In the genomic region with DNA sequence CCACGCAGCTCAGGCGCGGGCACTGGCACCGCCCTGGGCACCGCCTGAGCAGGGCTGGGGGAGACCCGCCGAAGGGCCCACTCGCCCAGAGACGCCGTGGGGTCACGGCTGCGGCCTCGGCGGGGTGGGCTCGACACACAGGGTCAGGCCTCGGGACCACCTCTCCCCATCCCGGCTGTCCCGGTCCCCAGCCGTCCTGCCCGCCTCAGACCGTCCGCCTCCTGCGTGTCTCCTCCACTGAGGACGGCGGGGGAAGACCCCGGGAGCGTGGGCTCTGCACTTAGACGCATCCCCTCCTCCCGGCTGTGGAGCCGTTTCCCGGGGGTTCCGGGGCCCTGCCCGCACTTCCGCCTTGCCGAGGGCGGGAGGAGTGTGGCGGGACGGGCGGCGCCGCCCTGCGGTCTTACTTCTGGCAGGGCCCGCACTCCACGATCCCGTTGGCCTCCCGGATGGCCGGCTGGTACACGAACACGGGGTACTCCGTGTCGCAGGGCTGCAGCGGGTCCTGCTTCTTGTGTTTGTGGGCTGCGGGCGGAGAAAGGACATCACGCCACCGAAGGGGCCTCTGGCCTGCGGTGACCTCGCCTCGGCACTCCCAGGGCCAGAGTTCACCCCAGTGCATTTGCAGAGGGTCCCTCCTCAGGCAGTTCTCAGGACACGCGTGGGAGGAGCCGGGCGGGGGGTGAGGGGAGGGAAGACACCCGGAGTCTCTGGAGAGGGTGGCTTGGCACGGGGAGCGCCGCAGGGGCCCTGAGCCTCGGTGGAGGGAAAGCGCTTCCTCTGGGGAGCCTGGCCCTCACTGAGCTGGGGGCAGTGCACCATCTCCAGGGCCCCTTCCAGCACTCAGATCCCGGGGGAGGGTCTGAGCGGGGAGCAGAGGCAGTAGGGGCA, we compare ENCODE assay signal across 1 cellular context.
TF ChIP-seq lines count a peak whose summit lies in the region.

No MANE protein-coding gene starts in this region.

TF ChIP-seq in GM12878, 131 proteins besides CTCF, POLR2A, EP300 and RAD21 (continued from another document):
- TF ChIP-seq, protein P1, sequence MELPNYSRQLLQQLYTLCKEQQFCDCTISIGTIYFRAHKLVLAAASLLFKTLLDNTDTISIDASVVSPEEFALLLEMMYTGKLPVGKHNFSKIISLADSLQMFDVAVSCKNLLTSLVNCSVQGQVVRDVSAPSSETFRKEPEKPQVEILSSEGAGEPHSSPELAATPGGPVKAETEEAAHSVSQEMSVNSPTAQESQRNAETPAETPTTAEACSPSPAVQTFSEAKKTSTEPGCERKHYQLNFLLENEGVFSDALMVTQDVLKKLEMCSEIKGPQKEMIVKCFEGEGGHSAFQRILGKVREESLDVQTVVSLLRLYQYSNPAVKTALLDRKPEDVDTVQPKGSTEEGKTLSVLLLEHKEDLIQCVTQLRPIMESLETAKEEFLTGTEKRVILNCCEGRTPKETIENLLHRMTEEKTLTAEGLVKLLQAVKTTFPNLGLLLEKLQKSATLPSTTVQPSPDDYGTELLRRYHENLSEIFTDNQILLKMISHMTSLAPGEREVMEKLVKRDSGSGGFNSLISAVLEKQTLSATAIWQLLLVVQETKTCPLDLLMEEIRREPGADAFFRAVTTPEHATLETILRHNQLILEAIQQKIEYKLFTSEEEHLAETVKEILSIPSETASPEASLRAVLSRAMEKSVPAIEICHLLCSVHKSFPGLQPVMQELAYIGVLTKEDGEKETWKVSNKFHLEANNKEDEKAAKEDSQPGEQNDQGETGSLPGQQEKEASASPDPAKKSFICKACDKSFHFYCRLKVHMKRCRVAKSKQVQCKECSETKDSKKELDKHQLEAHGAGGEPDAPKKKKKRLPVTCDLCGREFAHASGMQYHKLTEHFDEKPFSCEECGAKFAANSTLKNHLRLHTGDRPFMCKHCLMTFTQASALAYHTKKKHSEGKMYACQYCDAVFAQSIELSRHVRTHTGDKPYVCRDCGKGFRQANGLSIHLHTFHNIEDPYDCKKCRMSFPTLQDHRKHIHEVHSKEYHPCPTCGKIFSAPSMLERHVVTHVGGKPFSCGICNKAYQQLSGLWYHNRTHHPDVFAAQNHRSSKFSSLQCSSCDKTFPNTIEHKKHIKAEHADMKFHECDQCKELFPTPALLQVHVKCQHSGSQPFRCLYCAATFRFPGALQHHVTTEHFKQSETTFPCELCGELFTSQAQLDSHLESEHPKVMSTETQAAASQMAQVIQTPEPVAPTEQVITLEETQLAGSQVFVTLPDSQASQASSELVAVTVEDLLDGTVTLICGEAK (IDR thresholded peaks at IDR 0.05; ENCODE audit: borderline replicate concordance) = 0 out of 2 replicates have a peak, but pooled peaks have one; percentile 39
- no peak for TF ChIP-seq GABPA (IDR thresholded peaks at IDR 0.05; ENCODE audit: low read depth)
- peak in 1 of 2 experiments; percentile 36; a peak in 3 of 4 replicates for TF ChIP-seq IKZF2 (IDR thresholded peaks at IDR 0.05)
- TF ChIP-seq, protein P2, sequence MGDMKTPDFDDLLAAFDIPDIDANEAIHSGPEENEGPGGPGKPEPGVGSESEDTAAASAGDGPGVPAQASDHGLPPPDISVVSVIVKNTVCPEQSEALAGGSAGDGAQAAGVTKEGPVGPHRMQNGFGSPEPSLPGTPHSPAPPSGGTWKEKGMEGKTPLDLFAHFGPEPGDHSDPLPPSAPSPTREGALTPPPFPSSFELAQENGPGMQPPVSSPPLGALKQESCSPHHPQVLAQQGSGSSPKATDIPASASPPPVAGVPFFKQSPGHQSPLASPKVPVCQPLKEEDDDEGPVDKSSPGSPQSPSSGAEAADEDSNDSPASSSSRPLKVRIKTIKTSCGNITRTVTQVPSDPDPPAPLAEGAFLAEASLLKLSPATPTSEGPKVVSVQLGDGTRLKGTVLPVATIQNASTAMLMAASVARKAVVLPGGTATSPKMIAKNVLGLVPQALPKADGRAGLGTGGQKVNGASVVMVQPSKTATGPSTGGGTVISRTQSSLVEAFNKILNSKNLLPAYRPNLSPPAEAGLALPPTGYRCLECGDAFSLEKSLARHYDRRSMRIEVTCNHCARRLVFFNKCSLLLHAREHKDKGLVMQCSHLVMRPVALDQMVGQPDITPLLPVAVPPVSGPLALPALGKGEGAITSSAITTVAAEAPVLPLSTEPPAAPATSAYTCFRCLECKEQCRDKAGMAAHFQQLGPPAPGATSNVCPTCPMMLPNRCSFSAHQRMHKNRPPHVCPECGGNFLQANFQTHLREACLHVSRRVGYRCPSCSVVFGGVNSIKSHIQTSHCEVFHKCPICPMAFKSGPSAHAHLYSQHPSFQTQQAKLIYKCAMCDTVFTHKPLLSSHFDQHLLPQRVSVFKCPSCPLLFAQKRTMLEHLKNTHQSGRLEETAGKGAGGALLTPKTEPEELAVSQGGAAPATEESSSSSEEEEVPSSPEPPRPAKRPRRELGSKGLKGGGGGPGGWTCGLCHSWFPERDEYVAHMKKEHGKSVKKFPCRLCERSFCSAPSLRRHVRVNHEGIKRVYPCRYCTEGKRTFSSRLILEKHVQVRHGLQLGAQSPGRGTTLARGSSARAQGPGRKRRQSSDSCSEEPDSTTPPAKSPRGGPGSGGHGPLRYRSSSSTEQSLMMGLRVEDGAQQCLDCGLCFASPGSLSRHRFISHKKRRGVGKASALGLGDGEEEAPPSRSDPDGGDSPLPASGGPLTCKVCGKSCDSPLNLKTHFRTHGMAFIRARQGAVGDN (IDR thresholded peaks at IDR 0.05) = peak; percentile 35; the same call in 1 of the 2 replicates
- peak; percentile 48; the same call in 1 of the 2 replicates for TF ChIP-seq BACH1 (IDR thresholded peaks at IDR 0.05; ENCODE audit: borderline replicate concordance)
- no peak for TF ChIP-seq PBX3 (IDR thresholded peaks at IDR 0.05; ENCODE audit: insufficient replicate concordance, low read depth, low read length)
- peak; percentile 43; the same call in 1 of the 2 replicates for TF ChIP-seq SPI1 (IDR thresholded peaks at IDR 0.05; ENCODE audit: borderline replicate concordance, insufficient read depth, low read depth, low read length)
- TF ChIP-seq, protein P3, sequence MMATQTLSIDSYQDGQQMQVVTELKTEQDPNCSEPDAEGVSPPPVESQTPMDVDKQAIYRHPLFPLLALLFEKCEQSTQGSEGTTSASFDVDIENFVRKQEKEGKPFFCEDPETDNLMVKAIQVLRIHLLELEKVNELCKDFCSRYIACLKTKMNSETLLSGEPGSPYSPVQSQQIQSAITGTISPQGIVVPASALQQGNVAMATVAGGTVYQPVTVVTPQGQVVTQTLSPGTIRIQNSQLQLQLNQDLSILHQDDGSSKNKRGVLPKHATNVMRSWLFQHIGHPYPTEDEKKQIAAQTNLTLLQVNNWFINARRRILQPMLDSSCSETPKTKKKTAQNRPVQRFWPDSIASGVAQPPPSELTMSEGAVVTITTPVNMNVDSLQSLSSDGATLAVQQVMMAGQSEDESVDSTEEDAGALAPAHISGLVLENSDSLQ (IDR thresholded peaks at IDR 0.05) = no peak
- no peak for TF ChIP-seq JUND (IDR thresholded peaks at IDR 0.05; ENCODE audit: low read depth, low read length)
- TF ChIP-seq, protein P4, sequence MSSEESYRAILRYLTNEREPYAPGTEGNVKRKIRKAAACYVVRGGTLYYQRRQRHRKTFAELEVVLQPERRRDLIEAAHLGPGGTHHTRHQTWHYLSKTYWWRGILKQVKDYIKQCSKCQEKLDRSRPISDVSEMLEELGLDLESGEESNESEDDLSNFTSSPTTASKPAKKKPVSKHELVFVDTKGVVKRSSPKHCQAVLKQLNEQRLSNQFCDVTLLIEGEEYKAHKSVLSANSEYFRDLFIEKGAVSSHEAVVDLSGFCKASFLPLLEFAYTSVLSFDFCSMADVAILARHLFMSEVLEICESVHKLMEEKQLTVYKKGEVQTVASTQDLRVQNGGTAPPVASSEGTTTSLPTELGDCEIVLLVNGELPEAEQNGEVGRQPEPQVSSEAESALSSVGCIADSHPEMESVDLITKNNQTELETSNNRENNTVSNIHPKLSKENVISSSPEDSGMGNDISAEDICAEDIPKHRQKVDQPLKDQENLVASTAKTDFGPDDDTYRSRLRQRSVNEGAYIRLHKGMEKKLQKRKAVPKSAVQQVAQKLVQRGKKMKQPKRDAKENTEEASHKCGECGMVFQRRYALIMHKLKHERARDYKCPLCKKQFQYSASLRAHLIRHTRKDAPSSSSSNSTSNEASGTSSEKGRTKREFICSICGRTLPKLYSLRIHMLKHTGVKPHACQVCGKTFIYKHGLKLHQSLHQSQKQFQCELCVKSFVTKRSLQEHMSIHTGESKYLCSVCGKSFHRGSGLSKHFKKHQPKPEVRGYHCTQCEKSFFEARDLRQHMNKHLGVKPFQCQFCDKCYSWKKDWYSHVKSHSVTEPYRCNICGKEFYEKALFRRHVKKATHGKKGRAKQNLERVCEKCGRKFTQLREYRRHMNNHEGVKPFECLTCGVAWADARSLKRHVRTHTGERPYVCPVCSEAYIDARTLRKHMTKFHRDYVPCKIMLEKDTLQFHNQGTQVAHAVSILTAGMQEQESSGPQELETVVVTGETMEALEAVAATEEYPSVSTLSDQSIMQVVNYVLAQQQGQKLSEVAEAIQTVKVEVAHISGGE (CRISPR knock-in tag; IDR thresholded peaks at IDR 0.05) = no peak
- TF ChIP-seq MEF2B (IDR thresholded peaks at IDR 0.05; ENCODE audit: partially characterized antibody, poor library complexity, severe bottlenecking) = peak; percentile 17
- TF ChIP-seq FOS (IDR thresholded peaks at IDR 0.05; ENCODE audit: borderline replicate concordance, extremely low read depth, insufficient read length) = no peak
